Comparison of ENCODE assay signal across 9 cellular contexts in genomic region chr1:234863596-234863995, GRCh38.
DNase-seq lines count a peak whose midpoint lies in the region; ATAC-seq, FAIRE-seq and TF ChIP-seq lines count a peak whose summit lies in the region.
"Had no signal": no experiment of that assay in that cellular context is flagged by ENCODE, and none has a peak within 500 bp of the region (broad histone marks: within the 10 kb centered on the region; RNA-seq: fewer than 3 reads in every experiment).

No MANE protein-coding gene starts in this region.

- no peaks in the 10 kb centered on the region for H3K9me3 ChIP-seq in kidney (ENCODE audit: control insufficient read depth in 1 of 2, low read length in 2 of 2)

- H3K27ac ChIP-seq in kidney (ENCODE audit: low read depth in 2 of 2, low read length in 2 of 2), result peak overlapping the region; percentile 22 to 78
- H3K27ac ChIP-seq in substantia nigra (ENCODE audit: low read depth, low read length, poor library complexity, severe bottlenecking), result peak overlapping the region; percentile 87

- ATAC-seq in HG03135 (IDR thresholded peaks at IDR 0.05; ENCODE audit: unreplicated experiment) (no peak), HG03280 (IDR thresholded peaks at IDR 0.05; ENCODE audit: unreplicated experiment) (no peak), HG03520 (IDR thresholded peaks at IDR 0.05; ENCODE audit: unreplicated experiment) (no peak)

- H3K27ac Mint-ChIP-seq in HFFc6, result peak overlapping the region; percentile 82

- DNase-seq in HFFc6 (peak; percentile 69), bronchial epithelial cell (ENCODE audit: low read depth) (peak; percentile 72), kidney (no peak), substantia nigra (lab: John Stamatoyannopoulos, UW) (no peak)
- DNase-seq in NK-92 treated with Interleukin-12 subunit alpha and Interleukin-12 subunit beta, amount 100 ng/mL, for 24 hours (lab: John Stamatoyannopoulos, UW), result no peak
- DNase-seq: activated naive CD4-positive, alpha-beta T cell treated with Interleukin-2 at 50 U/mL for 16 hours had no signal

- FAIRE-seq in bronchial epithelial cell (lab: Jason Lieb, UNC) (no peak), kidney (lab: Jason Lieb, UNC) (no peak)

- H3K4me3 ChIP-seq in bronchial epithelial cell (ENCODE audit: low read depth, low read length) (no peak overlapping the region), kidney (ENCODE audit: low read length in 2 of 2) (no peak overlapping the region)

- H3K4me3 Mint-ChIP-seq in HFFc6, result peak overlapping the region; percentile 80

- no peaks in the 10 kb centered on the region for H3K27me3 ChIP-seq in bronchial epithelial cell (ENCODE audit: control insufficient read depth, insufficient read depth, low read length)

- H3K36me3 Mint-ChIP-seq in HFFc6 (ENCODE audit: low read depth), result peaks cover 5% of the 10 kb centered on the region

- no peak for TF ChIP-seq CTCF in HFFc6 (IDR thresholded peaks at IDR 0.05)
- no peak for TF ChIP-seq CTCF in bronchial epithelial cell (IDR thresholded peaks at IDR 0.05; ENCODE audit: insufficient read depth, low read length, severe bottlenecking)
- no peak for TF ChIP-seq CTCF in kidney (IDR thresholded peaks at IDR 0.05; ENCODE audit: borderline replicate concordance, extremely low read depth, insufficient read depth)

- peaks cover 5% of the 10 kb centered on the region for H3K9me3 Mint-ChIP-seq in HFFc6

- peaks cover 55% of the 10 kb centered on the region for H3K4me1 Mint-ChIP-seq in HFFc6 (ENCODE audit: low read depth)

- H3K36me3 ChIP-seq in bronchial epithelial cell (ENCODE audit: control insufficient read depth, insufficient read depth, low read length) (no peaks in the 10 kb centered on the region), kidney (ENCODE audit: control insufficient read depth in 1 of 2, insufficient read depth in 2 of 2, low read length in 2 of 2) (no peaks in the 10 kb centered on the region)

- no peak overlapping the region for H3K9ac ChIP-seq in kidney (ENCODE audit: low read length in 2 of 2)

- peaks cover 11 to 22% of the 10 kb centered on the region in 2 donors for H3K4me1 ChIP-seq in kidney (ENCODE audit: control insufficient read depth in 1 of 2, insufficient read depth in 1 of 2, low read depth in 1 of 2, low read length in 2 of 2)

- H3K27me3 Mint-ChIP-seq in HFFc6 (ENCODE audit: insufficient read depth), result peaks cover 3% of the 10 kb centered on the region; the same call in 1 of the 2 replicates

- intact Hi-C loops in kidney (cut with DNase I), result no loop called here

Comparison
In these comparisons a context has a peak if more than half of its experiments do, and no peak if none do; other contexts are left out.
1. DNase-seq: peak in HFFc6 (single experiment) and bronchial epithelial cell (single experiment); none in kidney (single experiment), substantia nigra (0 of 49) and NK-92 treated with Interleukin-12 subunit alpha and Interleukin-12 subunit beta, amount 100 ng/mL, for 24 hours (single experiment).